In genomic region chr6:30556006-30556713, GRCh38 we compare ENCODE assay signal across 8 cellular contexts. TPM values are rescaled to one million over a fixed set of nuclear protein-coding genes. Genes with fewer than 3 reads are reported as not detected.
DNase-seq lines count a peak whose midpoint lies in the region; ATAC-seq and TF ChIP-seq lines count a peak whose summit lies in the region.

GNL1 (minus strand) TSS chr6:30556489; CDS start chr6:30556203, 286 bp downstream.

- peak within 1 kb of the TSS; percentile 100 for H3K27ac Mint-ChIP-seq in activated naive CD4-positive, alpha-beta T cell treated with anti-CD3 and anti-CD28 coated beads, Interleukin-2, amount 10 ng/mL, durations not matched to agents 7 days and 5 days

- peaks cover 43% of the 10 kb centered on the region for H3K36me3 Mint-ChIP-seq in activated naive CD4-positive, alpha-beta T cell treated with anti-CD3 and anti-CD28 coated beads, Interleukin-2, amount 10 ng/mL, durations not matched to agents 7 days and 5 days

- ATAC-seq in gastroesophageal sphincter, result peak; percentile 87

- peak within 1 kb of the TSS; percentile 97 for H3K4me3 Mint-ChIP-seq in activated naive CD4-positive, alpha-beta T cell treated with anti-CD3 and anti-CD28 coated beads, Interleukin-2, amount 10 ng/mL, durations not matched to agents 7 days and 5 days

- H3K27me3 ChIP-seq in gastroesophageal sphincter, result no peaks in the 10 kb centered on the region

- peak in 1 of 4 experiments; percentile 27 for TF ChIP-seq CTCF in gastroesophageal sphincter (IDR thresholded peaks at IDR 0.05)

- POLR2A ChIA-PET in HEK293T (lab: Yijun Ruan, JAX), result interaction anchor here (0.6 to 3.6 kb wide), 8 partner anchors 10 to 340 kb away, joined by 3 to 32 read pairs (median 16); partner anchors contain the start of gene ABCF1

- no peaks in the 10 kb centered on the region for H3K9me3 Mint-ChIP-seq in activated naive CD4-positive, alpha-beta T cell treated with anti-CD3 and anti-CD28 coated beads, Interleukin-2, amount 10 ng/mL, durations not matched to agents 7 days and 5 days

- peaks cover 0 to 40% (median 18%) of the 10 kb centered on the region in 3 donors for H3K4me1 ChIP-seq in gastroesophageal sphincter

- 0% methylated on average over 5 of the region's 67 CpGs; no CpG with 5 or more reads in 1 of the 2 donors for WGBS in gastroesophageal sphincter (ENCODE audit: low coverage in 1 of 2), 2 donors

- H3K4me3 ChIP-seq in SK-N-MC (peak within 1 kb of the TSS; percentile 96), gastroesophageal sphincter (peak within 1 kb of the TSS; percentile 67 to 96)

- peaks cover 41% of the 10 kb centered on the region for H3K4me1 Mint-ChIP-seq in activated naive CD4-positive, alpha-beta T cell treated with anti-CD3 and anti-CD28 coated beads, Interleukin-2, amount 10 ng/mL, durations not matched to agents 7 days and 5 days

- no peaks in the 10 kb centered on the region for H3K9me3 ChIP-seq in SK-N-MC (ENCODE audit: low read depth, low read length)
- H3K9me3 ChIP-seq in gastroesophageal sphincter, result no peaks in the 10 kb centered on the region

- H3K27ac ChIP-seq in SK-N-MC (peak within 1 kb of the TSS; percentile 93), gastroesophageal sphincter (peak within 1 kb of the TSS; percentile 90 to 100 (median 98)), temporal lobe (ENCODE audit: low read depth, low read length) (peak within 1 kb of the TSS; percentile 95)

- no peaks in the 10 kb centered on the region for H3K27me3 Mint-ChIP-seq in activated naive CD4-positive, alpha-beta T cell treated with anti-CD3 and anti-CD28 coated beads, Interleukin-2, amount 10 ng/mL, durations not matched to agents 7 days and 5 days

- no peak for TF ChIP-seq EP300 in gastroesophageal sphincter (IDR thresholded peaks at IDR 0.05)

- peak within 1 kb of the TSS; percentile 91 for H3K9ac ChIP-seq in SK-N-MC (ENCODE audit: insufficient read length)

- TF ChIP-seq POLR2A in gastroesophageal sphincter (IDR thresholded peaks at IDR 0.05), result peak; percentile 50 to 54

- CTCF ChIA-PET in HEK293T (lab: Yijun Ruan, JAX), result interaction anchor here (2.1 kb wide), 1 partner anchor 11 kb away, joined by 14 read pairs; no protein-coding TSS in a partner anchor
- CTCF ChIA-PET in activated naive CD4-positive, alpha-beta T cell treated with anti-CD3 and anti-CD28 coated beads, Interleukin-2, amount 10 ng/mL, durations not matched to agents 7 days and 5 days (lab: Charles Lee), result interaction anchor here (1.7 to 5.9 kb wide), 2 partner anchors 12 to 13 kb away, joined by 10 to 60 read pairs; no protein-coding TSS in a partner anchor

- peak; percentile 50 for DNase-seq in GF-D8 (lab: John Stamatoyannopoulos, UW)
- DNase-seq in HEK293T (ENCODE audit: extremely low spot score), result peak; percentile 85
- DNase-seq in NAMALWA (ENCODE audit: low spot score), result peak; percentile 94
- no peak for DNase-seq in SK-N-MC (ENCODE audit: low read depth, low spot score)
- peak; percentile 99 for DNase-seq in activated naive CD4-positive, alpha-beta T cell treated with anti-CD3 and anti-CD28 coated beads, Interleukin-2, amount 10 ng/mL, durations not matched to agents 7 days and 5 days
- peak; percentile 84 for DNase-seq in occipital lobe (lab: John Stamatoyannopoulos, UW)

- H3K36me3 ChIP-seq in SK-N-MC (ENCODE audit: insufficient read depth, low read length) (peaks cover 54% of the 10 kb centered on the region), gastroesophageal sphincter (peaks cover 0 to 40% of the 10 kb centered on the region in 2 donors)

TF ChIP-seq in HEK293T, 16 proteins besides CTCF, POLR2A, EP300 and RAD21:
- TF ChIP-seq SP1 (IDR thresholded peaks at IDR 0.05) (peak; percentile 51; the same call in 1 of the 2 replicates), ZNF384 (IDR thresholded peaks at IDR 0.05) (no peak), TARDBP (IDR thresholded peaks at IDR 0.05) (peak; percentile 58), ARNT (IDR thresholded peaks at IDR 0.05) (no peak), NFRKB (IDR thresholded peaks at IDR 0.05) (no peak), CTBP1 (IDR thresholded peaks at IDR 0.05; ENCODE audit: borderline replicate concordance) (peak; percentile 55), HDGF (IDR thresholded peaks at IDR 0.05; ENCODE audit: borderline replicate concordance) (no peak), FOXK2 (IDR thresholded peaks at IDR 0.05) (no peak), FOXM1 (IDR thresholded peaks at IDR 0.05; ENCODE audit: borderline replicate concordance) (no peak), BHLHE40 (IDR thresholded peaks at IDR 0.05; ENCODE audit: borderline replicate concordance) (peak; percentile 51; the same call in 1 of the 2 replicates), LEF1 (IDR thresholded peaks at IDR 0.05; ENCODE audit: borderline replicate concordance) (no peak), ELF4 (IDR thresholded peaks at IDR 0.05) (0 out of 2 replicates have a peak, but pooled peaks have one; percentile 15), L3MBTL2 (conservative IDR thresholded peaks at IDR 0.05) (peak; percentile 65)

RNA-seq across cellular contexts. Expression of gene GNL1, which starts in this region (rescaled TPM):
- total RNA-seq in gastroesophageal sphincter (10 to 100 TPM; 39.2 to 48.3 (median 42.4) TPM), occipital lobe (38.1 TPM), temporal lobe (27.8 TPM)
